28 cellular contexts compared by ENCODE assay signal in the genomic region with DNA sequence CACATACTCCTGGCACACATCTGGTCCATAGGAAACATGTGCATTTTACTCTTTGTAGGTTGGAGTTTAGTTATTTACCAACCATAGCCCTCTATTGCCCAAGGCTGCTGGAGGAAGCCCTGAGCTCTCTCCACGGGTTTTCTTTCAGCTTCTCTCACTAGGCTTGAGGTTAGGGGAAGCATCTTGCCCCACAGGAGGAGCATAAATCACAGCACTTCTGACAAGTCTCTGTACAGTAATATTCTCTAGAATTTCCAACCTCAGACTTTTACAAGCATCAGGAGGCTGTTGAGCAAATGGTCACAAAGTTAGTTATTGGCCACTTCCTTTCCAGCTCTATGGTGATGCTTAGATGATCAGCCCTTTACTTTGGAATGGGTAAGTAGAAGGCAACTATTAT.
"Had no signal": no experiment of that assay in that cellular context is flagged by ENCODE, and none has a peak within 500 bp of the region (broad histone marks: within the 10 kb centered on the region; RNA-seq: fewer than 3 reads in every experiment).

No MANE protein-coding gene starts in this region.

- DNase-seq: activated CD4-positive, alpha-beta T cell treated with anti-CD3 and anti-CD28 coated beads for 36 hours; activated CD4-positive, CD25-positive, alpha-beta regulatory T cell; activated CD8-positive, alpha-beta memory T cell treated with anti-CD3 and anti-CD28 coated beads, Interleukin-2, amount 10 ng/mL, durations not matched to agents 7 days and 5 days; activated CD8-positive, alpha-beta T cell treated with anti-CD3 and anti-CD28 coated beads, Interleukin-2, amount 10 ng/mL, durations not matched to agents 7 days and 5 days; activated naive CD4-positive, alpha-beta T cell; activated T-cell treated with anti-CD3 and anti-CD28 coated beads, Interleukin-2, amount 50 U/mL, for 48 hours; anterior cingulate cortex; dermis blood vessel endothelial cell; effector CD8-positive, alpha-beta T cell; esophagus squamous epithelium; kidney; left colon; mammary epithelial cell; naive B cell; ovary; retina; small intestine; stimulated activated CD4-positive, alpha-beta T cell treated with anti-CD3 and anti-CD28 coated beads, Interleukin-4, amount 100 ng/mL, for 4 hours; stimulated activated CD8-positive, alpha-beta memory T cell treated with anti-CD3 and anti-CD28 coated beads, Interleukin-4, amount 100 ng/mL, for 48 hours; stimulated activated naive CD8-positive, alpha-beta T cell treated with anti-CD3 and anti-CD28 coated beads, Interleukin-15, amount 100 ng/mL, for 72 hours; substantia nigra; uterus had no signal

- H3K27me3 ChIP-seq: esophagus squamous epithelium, gastroesophageal sphincter, hepatocyte, ovary, uterus had no signal

- ATAC-seq: activated CD4-positive, alpha-beta T cell treated with anti-CD3 and anti-CD28 coated beads for 36 hours; activated CD8-positive, alpha-beta memory T cell treated with anti-CD3 and anti-CD28 coated beads, Interleukin-2, amount 10 ng/mL, durations not matched to agents 7 days and 5 days; activated CD8-positive, alpha-beta T cell treated with anti-CD3 and anti-CD28 coated beads, Interleukin-2, amount 10 ng/mL, durations not matched to agents 7 days and 5 days; activated naive CD4-positive, alpha-beta T cell treated with anti-CD3 and anti-CD28 coated beads, Interleukin-2, amount 50 U/mL, for 72 hours; gastroesophageal sphincter; left colon; sciatic nerve; stimulated activated memory B cell treated with anti-CD40 and anti-IgM and Interleukin-4, amounts not matched to agents 10 μg/mL and 1 μg/mL and 100 μg/mL, for 72 hours; stimulated activated naive CD8-positive, alpha-beta T cell treated with anti-CD3 and anti-CD28 coated beads, Interleukin-15, amount 100 ng/mL, for 72 hours had no signal

- H3K27ac ChIP-seq: epithelial cell of prostate, esophagus squamous epithelium, gastroesophageal sphincter, hepatocyte, ovary, uterus had no signal

- H3K4me3 ChIP-seq: esophagus squamous epithelium, gastroesophageal sphincter, hepatocyte, ovary, uterus had no signal
